Comparison of ENCODE assay signal across 18 cellular contexts in the genomic region with DNA sequence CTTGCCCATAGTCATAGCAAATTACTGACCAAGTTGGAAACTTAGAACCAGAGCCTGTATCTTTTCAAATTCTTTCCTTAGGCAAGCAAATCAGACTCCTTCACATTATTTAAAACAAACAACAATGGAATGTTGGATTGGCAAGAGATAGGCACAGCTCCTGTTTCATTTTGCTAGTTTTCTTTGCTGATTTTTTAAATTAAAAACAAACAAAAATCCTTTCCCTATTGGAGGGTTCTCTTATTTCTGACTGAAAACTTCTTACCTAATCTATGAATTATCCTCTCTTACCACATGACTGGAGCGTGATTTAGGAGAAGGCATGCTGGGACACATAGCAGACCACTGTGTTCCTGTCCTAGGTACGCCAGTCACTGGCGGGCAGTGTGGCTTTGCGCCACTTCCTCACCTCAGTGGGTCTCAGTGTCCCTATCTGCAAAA.
DNase-seq lines count a peak whose midpoint lies in the region; ATAC-seq and TF ChIP-seq lines count a peak whose summit lies in the region.
"Had no signal": no experiment of that assay in that cellular context is flagged by ENCODE, and none has a peak within 500 bp of the region (broad histone marks: within the 10 kb centered on the region; RNA-seq: fewer than 3 reads in every experiment).

No MANE protein-coding gene starts in this region.

- H3K4me3 ChIP-seq in fibroblast of mammary gland (ENCODE audit: control insufficient read depth, low read depth, low read length), result no peak overlapping the region
- H3K4me3 ChIP-seq in breast epithelium, result no peak overlapping the region
- no peak overlapping the region for H3K4me3 ChIP-seq in heart left ventricle
- H3K4me3 ChIP-seq: esophagus squamous epithelium, Peyer's patch had no signal

- H3K36me3 Mint-ChIP-seq in neural crest cell (ENCODE audit: low read depth), result no peaks in the 10 kb centered on the region

- H3K9me3 ChIP-seq in breast epithelium (no peaks in the 10 kb centered on the region), heart left ventricle (peaks cover 0 to 5% (median 0%) of the 10 kb centered on the region in 12 donors)
- H3K9me3 ChIP-seq: esophagus squamous epithelium, Peyer's patch had no signal

- H3K9me3 Mint-ChIP-seq in neural crest cell, result no peaks in the 10 kb centered on the region

- H3K27ac Mint-ChIP-seq in neural crest cell (ENCODE audit: unreplicated experiment), result peak overlapping the region; percentile 85
- H3K27ac Mint-ChIP-seq: activated naive CD4-positive, alpha-beta T cell treated with anti-CD3 and anti-CD28 coated beads, Interleukin-2, amount 10 ng/mL, durations not matched to agents 7 days and 5 days; stimulated activated memory B cell treated with anti-CD40 and anti-IgM and Interleukin-4, amounts not matched to agents 10 μg/mL and 1 μg/mL and 100 μg/mL, for 72 hours had no signal

- H3K4me1 ChIP-seq in breast epithelium (no peaks in the 10 kb centered on the region), heart left ventricle (peaks cover 0 to 39% (median 4%) of the 10 kb centered on the region in 12 donors)
- H3K4me1 ChIP-seq: Peyer's patch had no signal

- TF ChIP-seq CTCF in fibroblast of mammary gland (conservative IDR thresholded peaks at IDR 0.05; ENCODE audit: control insufficient read depth, insufficient read depth, low read depth, low read length) (no peak), neural crest cell (conservative IDR thresholded peaks at IDR 0.05) (no peak), breast epithelium (IDR thresholded peaks at IDR 0.05) (no peak), heart left ventricle (IDR thresholded peaks at IDR 0.05) (no peak)

- WGBS in heart left ventricle, 4 donors, result 83 to 89% (median 85%) methylated on average over 4 of the region's 4 CpGs

- H3K27ac ChIP-seq in breast epithelium, result peak overlapping the region in 1 of 2 donors; percentile 33
- no peak overlapping the region for H3K27ac ChIP-seq in heart left ventricle
- H3K27ac ChIP-seq: esophagus squamous epithelium, Peyer's patch had no signal

- H3K36me3 ChIP-seq in breast epithelium, result no peaks in the 10 kb centered on the region
- H3K36me3 ChIP-seq in heart left ventricle, result no peaks in the 10 kb centered on the region
- H3K36me3 ChIP-seq: esophagus squamous epithelium, Peyer's patch had no signal

- H3K4me1 Mint-ChIP-seq in neural crest cell, result peaks cover 14% of the 10 kb centered on the region

- no peak for ATAC-seq in heart left ventricle
- ATAC-seq: activated CD4-positive, CD25-positive, alpha-beta regulatory T cell treated with anti-CD3 and anti-CD28 coated beads, Interleukin-2, amount 50 U/mL, for 24 hours; sciatic nerve; stimulated activated memory B cell treated with anti-CD40 and anti-IgM and Interleukin-4, amounts not matched to agents 10 μg/mL and 1 μg/mL and 100 μg/mL, for 72 hours had no signal

- H3K4me3 Mint-ChIP-seq in neural crest cell, result no peak overlapping the region
- H3K4me3 Mint-ChIP-seq: activated naive CD4-positive, alpha-beta T cell treated with anti-CD3 and anti-CD28 coated beads, Interleukin-2, amount 10 ng/mL, durations not matched to agents 7 days and 5 days; stimulated activated memory B cell treated with anti-CD40 and anti-IgM and Interleukin-4, amounts not matched to agents 10 μg/mL and 1 μg/mL and 100 μg/mL, for 72 hours had no signal

- H3K27me3 ChIP-seq in breast epithelium, result no peaks in the 10 kb centered on the region
- H3K27me3 ChIP-seq in heart left ventricle, result no peaks in the 10 kb centered on the region
- H3K27me3 ChIP-seq: esophagus squamous epithelium, Peyer's patch had no signal

- DNase-seq in AG08395 (ENCODE audit: low spot score) (peak; percentile 28), amniotic epithelial cell (ENCODE audit: low read depth) (peak; percentile 14), fibroblast of mammary gland (ENCODE audit: low read depth) (peak; percentile 20), neural crest cell (ENCODE audit: low read depth, low spot score) (no peak), germinal center (ENCODE audit: low spot score) (no peak), breast epithelium (ENCODE audit: low spot score in 2 of 2) (no peak), heart left ventricle (no peak), NCI-H774 (lab: John Stamatoyannopoulos, UW) (no peak)
- DNase-seq: activated CD8-positive, alpha-beta memory T cell treated with anti-CD3 and anti-CD28 coated beads, Interleukin-2, amount 50 U/mL, for 48 hours; activated naive CD4-positive, alpha-beta T cell treated with anti-CD3 and anti-CD28 coated beads, Interleukin-2, amount 10 ng/mL, durations not matched to agents 7 days and 5 days; esophagus squamous epithelium; Karpas-422; NCI-H187 treated with DMSO at 0.1 percent for 48 hours; NCI-H526 treated with DMSO at 0.1 percent for 48 hours; Peyer's patch had no signal

- H3K27me3 Mint-ChIP-seq in neural crest cell (ENCODE audit: low read depth), result no peaks in the 10 kb centered on the region
- H3K27me3 Mint-ChIP-seq: activated naive CD4-positive, alpha-beta T cell treated with anti-CD3 and anti-CD28 coated beads, Interleukin-2, amount 10 ng/mL, durations not matched to agents 7 days and 5 days; stimulated activated memory B cell treated with anti-CD40 and anti-IgM and Interleukin-4, amounts not matched to agents 10 μg/mL and 1 μg/mL and 100 μg/mL, for 72 hours had no signal

- no peak for TF ChIP-seq POLR2A in breast epithelium (IDR thresholded peaks at IDR 0.05)
- TF ChIP-seq POLR2A in heart left ventricle (IDR thresholded peaks at IDR 0.05), result no peak

- intact Hi-C loops in breast epithelium (cut with DNase I; ENCODE audit: low total_unique reads), result no loop called here
- intact Hi-C loops in heart left ventricle (cut with DNase I), result no loop called here

Comparison
In these comparisons a context has a peak if more than half of its experiments do, and no peak if none do; other contexts are left out.
1. DNase-seq: peak in AG08395 (single experiment), amniotic epithelial cell (single experiment) and fibroblast of mammary gland (single experiment); none in neural crest cell (single experiment), germinal center (single experiment), breast epithelium (0 of 2), heart left ventricle (0 of 5) and NCI-H774 (single experiment).